30 cellular contexts compared by ENCODE assay signal in the genomic region with DNA sequence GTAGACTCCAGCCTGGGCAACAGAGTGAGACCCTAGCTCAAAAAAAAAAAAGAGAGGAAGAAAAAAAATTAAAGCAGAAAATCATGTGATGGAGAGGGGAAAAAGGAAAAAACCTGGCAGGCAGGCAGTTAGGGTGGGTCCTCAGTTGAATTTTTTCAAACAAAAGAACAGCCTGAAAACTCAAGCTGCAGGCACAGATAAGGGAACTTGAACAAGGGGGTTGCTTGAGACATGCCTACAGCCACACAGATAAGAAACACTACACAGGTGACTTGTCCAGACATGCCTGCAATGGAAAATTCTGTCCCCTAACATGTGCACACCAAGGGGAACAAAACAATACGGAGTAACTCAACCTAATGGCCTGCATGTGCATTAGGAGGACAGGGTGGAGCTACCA.
"Had no signal": no experiment of that assay in that cellular context is flagged by ENCODE, and none has a peak within 500 bp of the region (broad histone marks: within the 10 kb centered on the region; RNA-seq: fewer than 3 reads in every experiment).

No MANE protein-coding gene starts in this region.

- DNase-seq: activated CD4-positive, alpha-beta memory T cell treated with anti-CD3 and anti-CD28 coated beads for 36 hours; activated CD4-positive, alpha-beta T cell treated with anti-CD3 and anti-CD28 coated beads, Interleukin-2, amount 10 ng/mL, durations not matched to agents 24 days and 14 days; activated CD4-positive, CD25-positive, alpha-beta regulatory T cell treated with anti-CD3 and anti-CD28 coated beads, Interleukin-2, amount 50 U/mL, for 72 hours; activated CD8-positive, alpha-beta memory T cell treated with anti-CD3 and anti-CD28 coated beads, Interleukin-2, amount 50 U/mL, for 48 hours; activated naive CD8-positive, alpha-beta T cell treated with anti-CD3 and anti-CD28 coated beads, Interleukin-2, amount 50 U/mL, for 24 hours; activated T-cell treated with anti-CD3 and anti-CD28 coated beads, Interleukin-2, amount 50 U/mL, for 24 hours; amygdala; central memory CD4-positive, alpha-beta T cell; effector CD4-positive, alpha-beta T cell; islet precursor cell; left cardiac atrium; left ventricle myocardium superior; naive thymus-derived CD4-positive, alpha-beta T cell; occipital lobe; psoas muscle; spleen; stimulated activated naive CD4-positive, alpha-beta T cell treated with Interleukin-2 at 50 U/mL for 16 hours; T-helper 1 cell; trophoblast cell had no signal

- H3K79me2 ChIP-seq: hepatocyte, parathyroid adenoma had no signal

- H3K27me3 Mint-ChIP-seq: activated CD4-positive, alpha-beta memory T cell treated with anti-CD3 and anti-CD28 coated beads for 36 hours; activated CD4-positive, alpha-beta T cell treated with anti-CD3 and anti-CD28 coated beads, Interleukin-2, amount 10 ng/mL, durations not matched to agents 24 days and 14 days; activated naive CD4-positive, alpha-beta T cell treated with anti-CD3 and anti-CD28 coated beads, Interleukin-2, amount 50 U/mL, for 24 hours; activated naive CD8-positive, alpha-beta T cell treated with anti-CD3 and anti-CD28 coated beads, Interleukin-2, amount 50 U/mL, for 24 hours; activated T-cell treated with anti-CD3 and anti-CD28 coated beads, Interleukin-2, amount 50 U/mL, for 24 hours; dendritic cell treated with granulocyte-macrophage colony-stimulating factor and Interleukin-4, amounts not matched to agents 40 ng/mL and 50 ng/mL, for 4 days had no signal

- H3K36me3 ChIP-seq: gastroesophageal sphincter, spleen, thoracic aorta had no signal

- H3K4me1 Mint-ChIP-seq: activated naive CD8-positive, alpha-beta T cell treated with anti-CD3 and anti-CD28 coated beads, Interleukin-2, amount 50 U/mL, for 24 hours had no signal

- H3K9me3 ChIP-seq: psoas muscle, thoracic aorta had no signal

- H3K4me3 ChIP-seq: gastroesophageal sphincter, hepatocyte, psoas muscle, spleen, thoracic aorta had no signal

- H3K36me3 Mint-ChIP-seq: activated CD4-positive, alpha-beta memory T cell treated with anti-CD3 and anti-CD28 coated beads for 36 hours had no signal

- H3K4me3 Mint-ChIP-seq: activated CD4-positive, alpha-beta memory T cell treated with anti-CD3 and anti-CD28 coated beads for 36 hours; activated CD4-positive, alpha-beta T cell treated with anti-CD3 and anti-CD28 coated beads, Interleukin-2, amount 10 ng/mL, durations not matched to agents 24 days and 14 days; activated naive CD4-positive, alpha-beta T cell treated with anti-CD3 and anti-CD28 coated beads, Interleukin-2, amount 50 U/mL, for 24 hours; activated naive CD8-positive, alpha-beta T cell treated with anti-CD3 and anti-CD28 coated beads, Interleukin-2, amount 50 U/mL, for 24 hours; activated T-cell treated with anti-CD3 and anti-CD28 coated beads, Interleukin-2, amount 50 U/mL, for 24 hours; dendritic cell treated with granulocyte-macrophage colony-stimulating factor and Interleukin-4, amounts not matched to agents 40 ng/mL and 50 ng/mL, for 4 days; mesothelial cell of epicardium; naive thymus-derived CD4-positive, alpha-beta T cell; T-helper 2 cell treated with Interferon-gamma antibody and Interleukin-4, amounts not matched to agents 5 μg/mL and 100 μg/mL, for 36 hours had no signal

- H3K9ac ChIP-seq: parathyroid adenoma had no signal

- H2AFZ ChIP-seq: hepatocyte, parathyroid adenoma had no signal

- H3K27ac ChIP-seq: gastroesophageal sphincter, hepatocyte, parathyroid adenoma, psoas muscle, spleen, thoracic aorta had no signal

- H3K27me3 ChIP-seq: gastroesophageal sphincter, hepatocyte, spleen had no signal

- H3K4me2 ChIP-seq: hepatocyte had no signal

- ATAC-seq: activated naive CD8-positive, alpha-beta T cell treated with anti-CD3 and anti-CD28 coated beads, Interleukin-2, amount 50 U/mL, for 24 hours; gastroesophageal sphincter; left cardiac atrium; left ventricle myocardium superior; naive thymus-derived CD4-positive, alpha-beta T cell; psoas muscle had no signal

- H3K27ac Mint-ChIP-seq: activated CD4-positive, alpha-beta memory T cell treated with anti-CD3 and anti-CD28 coated beads for 36 hours; activated CD4-positive, alpha-beta T cell treated with anti-CD3 and anti-CD28 coated beads, Interleukin-2, amount 10 ng/mL, durations not matched to agents 24 days and 14 days; activated naive CD4-positive, alpha-beta T cell treated with anti-CD3 and anti-CD28 coated beads, Interleukin-2, amount 50 U/mL, for 24 hours; activated naive CD8-positive, alpha-beta T cell treated with anti-CD3 and anti-CD28 coated beads, Interleukin-2, amount 50 U/mL, for 24 hours; activated T-cell treated with anti-CD3 and anti-CD28 coated beads, Interleukin-2, amount 50 U/mL, for 24 hours; activated T-helper 2 cell treated with anti-CD3 and anti-CD28 coated beads, Interferon-gamma antibody, Interleukin-2, Interleukin-4, amounts not matched to agents 10 μg/mL and 5 μg/mL and 100 μg/mL, durations not matched to agents 14 hours and 24 hours and 36 hours; dendritic cell treated with granulocyte-macrophage colony-stimulating factor and Interleukin-4, amounts not matched to agents 40 ng/mL and 50 ng/mL, for 4 days; mesothelial cell of epicardium; naive thymus-derived CD4-positive, alpha-beta T cell; T-helper 2 cell treated with Interferon-gamma antibody and Interleukin-4, amounts not matched to agents 5 μg/mL and 100 μg/mL, for 36 hours had no signal

- FAIRE-seq: endometrium, urothelium cell line had no signal

- H3K4me1 ChIP-seq: gastroesophageal sphincter, parathyroid adenoma, psoas muscle, spleen had no signal

- H3K9me3 Mint-ChIP-seq: activated naive CD4-positive, alpha-beta T cell treated with anti-CD3 and anti-CD28 coated beads, Interleukin-2, amount 50 U/mL, for 24 hours; activated T-cell treated with anti-CD3 and anti-CD28 coated beads, Interleukin-2, amount 50 U/mL, for 24 hours had no signal
